11 cellular contexts compared by ENCODE assay signal in genomic region chr2:46171441-46171953, GRCh38.
DNase-seq lines count a peak whose midpoint lies in the region; ATAC-seq, FAIRE-seq and TF ChIP-seq lines count a peak whose summit lies in the region.
"Had no signal": no experiment of that assay in that cellular context is flagged by ENCODE, and none has a peak within 500 bp of the region (broad histone marks: within the 10 kb centered on the region; RNA-seq: fewer than 3 reads in every experiment).

No MANE protein-coding gene starts in this region.

- H3K27me3 ChIP-seq in bronchial epithelial cell (ENCODE audit: control insufficient read depth, insufficient read depth, low read length), result no peaks in the 10 kb centered on the region
- H3K27me3 ChIP-seq in suprapubic skin, result no peaks in the 10 kb centered on the region
- H3K27me3 ChIP-seq: pancreas had no signal

- TF ChIP-seq EP300 in suprapubic skin (IDR thresholded peaks at IDR 0.05), result no peak

- H3K27ac ChIP-seq in suprapubic skin, result no peak overlapping the region
- H3K27ac ChIP-seq: pancreas had no signal

- no peaks in the 10 kb centered on the region for H3K9me3 ChIP-seq in suprapubic skin
- H3K9me3 ChIP-seq: pancreas had no signal

- DNase-seq in AG08395 (ENCODE audit: low spot score) (peak; percentile 72), NCI-H128 (lab: John Stamatoyannopoulos, UW; ENCODE audit: unreplicated experiment) (peak; percentile 34), bronchial epithelial cell (ENCODE audit: low read depth) (peak; percentile 92), left colon (no peak), GM12892 (ENCODE audit: insufficient read length) (no peak), suprapubic skin (ENCODE audit: low spot score in 2 of 2) (no peak), pons (ENCODE audit: low spot score) (no peak)
- DNase-seq: activated CD4-positive, alpha-beta T cell treated with anti-CD3 and anti-CD28 coated beads, Interleukin-2, amount 10 ng/mL, durations not matched to agents 7 days and 5 days; pancreas had no signal

- TF ChIP-seq POLR2A in GM12892 (IDR thresholded peaks at IDR 0.05; ENCODE audit: low read depth, low read length) (no peak), suprapubic skin (IDR thresholded peaks at IDR 0.05) (no peak)

- intact Hi-C loops in left colon (cut with DNase I, micrococcal nuclease), result no loop called here

- no peak for TF ChIP-seq CTCF in bronchial epithelial cell (IDR thresholded peaks at IDR 0.05; ENCODE audit: insufficient read depth, low read length, severe bottlenecking)
- no peak for TF ChIP-seq CTCF in suprapubic skin (IDR thresholded peaks at IDR 0.05)

- no peaks in the 10 kb centered on the region for H3K36me3 ChIP-seq in bronchial epithelial cell (ENCODE audit: control insufficient read depth, insufficient read depth, low read length)
- no peaks in the 10 kb centered on the region for H3K36me3 ChIP-seq in suprapubic skin
- H3K36me3 ChIP-seq: pancreas had no signal

- ATAC-seq in left colon, result peak; percentile 39
- ATAC-seq in HG03139 (IDR thresholded peaks at IDR 0.05; ENCODE audit: unreplicated experiment), result no peak

- H3K4me1 ChIP-seq in suprapubic skin, result peaks cover 29% of the 10 kb centered on the region
- H3K4me1 ChIP-seq: pancreas had no signal

- FAIRE-seq in bronchial epithelial cell (lab: Jason Lieb, UNC) (no peak), GM12892 (lab: Jason Lieb, UNC) (no peak)
- FAIRE-seq: endometrium, pancreas had no signal

- H3K4me3 ChIP-seq in bronchial epithelial cell (ENCODE audit: low read depth, low read length) (no peak overlapping the region), suprapubic skin (no peak overlapping the region)
- H3K4me3 ChIP-seq: pancreas had no signal

- WGBS in suprapubic skin, result 31% methylated on average over 3 of the region's 8 CpGs

Comparison
In these comparisons a context has a peak if more than half of its experiments do, and no peak if none do; other contexts are left out.
1. DNase-seq: peak in AG08395 (single experiment), NCI-H128 (single experiment) and bronchial epithelial cell (single experiment); none in left colon (0 of 2), GM12892 (single experiment), suprapubic skin (0 of 2) and pons (single experiment).